1 cellular context compared by ENCODE assay signal in the genomic region with DNA sequence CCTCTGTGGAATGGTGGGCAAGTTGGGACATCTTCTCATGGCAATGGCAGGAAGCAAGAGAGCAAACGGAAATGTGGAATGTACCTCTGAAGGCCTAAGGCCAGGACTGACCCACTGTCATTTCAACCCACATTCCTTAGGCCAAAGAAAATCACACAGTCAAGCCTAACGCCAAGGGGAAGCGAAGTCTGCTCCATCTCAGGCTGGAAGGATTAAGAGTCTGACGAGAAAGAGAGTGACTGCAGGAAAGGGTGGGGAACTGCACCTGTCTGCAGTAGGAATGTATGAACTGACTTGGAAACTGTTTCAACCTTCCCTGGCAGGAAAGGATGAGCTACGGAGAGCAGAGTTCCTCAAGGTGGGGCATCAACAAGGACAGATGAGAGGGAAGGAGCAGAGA.
TF ChIP-seq lines count a peak whose summit lies in the region.

No MANE protein-coding gene starts in this region.

TF ChIP-seq in IMR-90, 13 proteins besides CTCF, POLR2A, EP300 and RAD21:
- no peak for TF ChIP-seq SMC3 (IDR thresholded peaks at IDR 0.05; ENCODE audit: low read depth, low read length)
